30 cellular contexts compared by ENCODE assay signal in the genomic region with DNA sequence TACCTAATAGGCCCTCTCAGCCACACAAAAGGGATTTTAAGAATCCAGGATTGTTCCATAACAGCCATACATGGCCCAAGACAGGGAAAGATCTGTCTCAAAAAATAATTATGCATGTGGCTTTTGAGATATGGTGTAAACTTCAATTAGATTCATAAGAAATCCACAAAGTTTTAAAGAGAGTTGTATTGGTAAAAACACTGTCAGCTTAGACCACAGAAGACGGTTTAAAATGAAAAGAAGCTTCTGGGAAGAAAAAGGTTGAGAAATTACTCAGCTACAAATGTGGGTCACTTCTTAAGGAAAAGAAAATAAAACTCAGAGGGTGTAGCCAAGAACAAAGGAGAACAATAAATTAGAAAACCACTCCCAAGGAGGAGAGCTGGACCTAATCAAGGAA.
"Had no signal": no experiment of that assay in that cellular context is flagged by ENCODE, and none has a peak within 500 bp of the region (broad histone marks: within the 10 kb centered on the region; RNA-seq: fewer than 3 reads in every experiment).

No MANE protein-coding gene starts in this region.

- H3K27ac ChIP-seq: adrenal gland, ascending aorta, body of pancreas, brain microvascular endothelial cell, breast epithelium, cardiac muscle cell had no signal

- H3K4me1 ChIP-seq: adrenal gland, ascending aorta, body of pancreas, breast epithelium had no signal

- H3K27me3 ChIP-seq: adrenal gland, ascending aorta, body of pancreas, brain microvascular endothelial cell, cardiac muscle cell had no signal

- ATAC-seq: activated naive CD4-positive, alpha-beta T cell treated with anti-CD3 and anti-CD28 coated beads, Interleukin-2, amount 50 U/mL, for 72 hours; activated naive CD8-positive, alpha-beta T cell treated with anti-CD3 and anti-CD28 coated beads, Interleukin-2, amount 50 U/mL, for 24 hours; activated T-cell treated with anti-CD3 and anti-CD28 coated beads, Interleukin-2, amount 50 U/mL, for 4 hours; activated T-cell treated with anti-CD3 and anti-CD28 coated beads, Interleukin-2, amount 50 U/mL, for 72 hours; activated T-helper 17 cell treated with anti-CD3 and anti-CD28 coated beads, Interleukin-2, amount 50 U/mL, for 72 hours; body of pancreas had no signal

- H3K9me3 ChIP-seq: adrenal gland had no signal

- DNase-seq: activated effector memory CD4-positive, alpha-beta T cell treated with anti-CD3 and anti-CD28 coated beads, Interleukin-2, amount 50 U/mL, for 16 hours; activated effector memory CD4-positive, alpha-beta T cell treated with Interleukin-2 at 50 U/mL for 16 hours; activated gamma-delta T cell; activated gamma-delta T cell treated with Interleukin-2 at 50 U/mL for 16 hours; activated naive CD4-positive, alpha-beta T cell treated with anti-CD3 and anti-CD28 coated beads for 36 hours; activated naive CD4-positive, alpha-beta T cell treated with anti-CD3 and anti-CD28 coated beads, Interleukin-2, amount 10 ng/mL, durations not matched to agents 7 days and 5 days; activated naive CD4-positive, alpha-beta T cell treated with anti-CD3 and anti-CD28 coated beads, Interleukin-2, amount 50 U/mL, for 16 hours; activated naive CD4-positive, alpha-beta T cell treated with Interleukin-2 at 50 U/mL for 16 hours; activated naive CD8-positive, alpha-beta T cell treated with anti-CD3 and anti-CD28 coated beads for 36 hours; activated naive CD8-positive, alpha-beta T cell treated with anti-CD3 and anti-CD28 coated beads, Interleukin-2, amount 10 ng/mL, durations not matched to agents 7 days and 5 days; activated naive CD8-positive, alpha-beta T cell treated with anti-CD3 and anti-CD28 coated beads, Interleukin-2, amount 50 U/mL, for 24 hours; activated T-cell treated with anti-CD3 and anti-CD28 coated beads, Interleukin-2, amount 50 U/mL, for 24 hours; activated T-cell treated with anti-CD3 and anti-CD28 coated beads, Interleukin-2, amount 50 U/mL, for 4 hours; activated T-cell treated with anti-CD3 and anti-CD28 coated beads, Interleukin-2, amount 50 U/mL, for 48 hours; activated T-cell treated with anti-CD3 and anti-CD28 coated beads, Interleukin-2, amount 50 U/mL, for 72 hours; adrenal gland; amniotic stem cell; amygdala; anterior cingulate cortex; aorta; body of pancreas; brain microvascular endothelial cell; caudate nucleus; central memory CD4-positive, alpha-beta T cell; cerebellar nuclear complex had no signal

- H3K4me3 ChIP-seq: adrenal gland, ascending aorta, body of pancreas, breast epithelium, cardiac muscle cell had no signal

- H3K36me3 ChIP-seq: adrenal gland, ascending aorta, brain microvascular endothelial cell, breast epithelium, cardiac muscle cell had no signal
